In the genomic region with DNA sequence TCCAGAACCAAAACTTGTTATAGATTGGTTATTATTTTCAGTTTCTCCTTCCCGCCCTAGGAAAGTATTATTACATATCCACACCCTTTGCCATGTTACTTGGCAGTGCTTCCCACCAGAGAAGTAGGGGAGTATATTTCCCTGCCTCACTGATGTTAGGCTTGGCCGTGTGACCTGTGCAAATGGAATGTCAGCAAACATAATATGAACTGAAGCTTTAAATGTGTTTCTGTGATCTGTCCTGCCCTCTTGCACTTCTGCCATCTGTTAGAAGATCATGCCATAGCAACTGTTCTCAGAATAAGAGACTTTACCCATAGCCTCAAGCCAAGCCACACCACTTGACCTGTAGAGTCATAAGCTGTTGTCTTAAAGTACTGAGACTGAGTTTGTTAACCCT, we compare ENCODE assay signal across 13 cellular contexts. TPM values are rescaled to one million over a fixed set of nuclear protein-coding genes. Genes with fewer than 3 reads are reported as not detected.
DNase-seq lines count a peak whose midpoint lies in the region; FAIRE-seq and TF ChIP-seq lines count a peak whose summit lies in the region.
"Had no signal": no experiment of that assay in that cellular context is flagged by ENCODE, and none has a peak within 500 bp of the region (broad histone marks: within the 10 kb centered on the region; RNA-seq: fewer than 3 reads in every experiment).

No MANE protein-coding gene starts in this region.

- H3K9ac ChIP-seq in fibroblast of lung (ENCODE audit: insufficient read depth, low read length): no peak overlapping the region
- no peak overlapping the region for H3K9ac ChIP-seq in skeletal muscle satellite cell (ENCODE audit: low read depth, low read length)

- H3K27me3 ChIP-seq in fibroblast of lung (ENCODE audit: control insufficient read depth, insufficient read depth, low read length) (no peaks in the 10 kb centered on the region), skeletal muscle satellite cell (ENCODE audit: control insufficient read depth, insufficient read depth, low read length) (no peaks in the 10 kb centered on the region), sigmoid colon (no peaks in the 10 kb centered on the region)

- H3K4me3 ChIP-seq in fibroblast of lung (replicated peaks in 1 of 4; ENCODE audit: control extremely low read depth in 1 of 4, insufficient read depth in 1 of 4, low read depth in 3 of 4, low read length in 4 of 4) (no peak overlapping the region), skeletal muscle satellite cell (ENCODE audit: low read length) (peak overlapping the region; percentile 12), sigmoid colon (no peak overlapping the region)
- H3K4me3 ChIP-seq: lung, thoracic aorta had no signal

- DNase-seq in GM12891 (ENCODE audit: insufficient read length, low spot score) (no peak), RPMI7951 (ENCODE audit: low read depth) (peak; percentile 50), fibroblast of lung (ENCODE audit: low read depth in 2 of 2) (peak; percentile 61 to 79), GM19240 (ENCODE audit: insufficient read length, low spot score) (no peak), HuH-7.5 (ENCODE audit: low spot score) (no peak), sigmoid colon (no peak)
- DNase-seq: activated B cell treated with CpG ODN at 0.5 μM for 24 hours; activated naive CD8-positive, alpha-beta T cell treated with anti-CD3 and anti-CD28 coated beads, Interleukin-2, amount 10 ng/mL, durations not matched to agents 7 days and 5 days; NCI-H187 treated with DMSO at 0.1 percent for 48 hours had no signal

- TF ChIP-seq POLR2A in GM12891 (IDR thresholded peaks at IDR 0.05; ENCODE audit: low read depth, low read length) (no peak), sigmoid colon (IDR thresholded peaks at IDR 0.05) (no peak)

- H3K79me2 ChIP-seq in fibroblast of lung (ENCODE audit: control insufficient read depth, insufficient read depth, low read length): no peaks in the 10 kb centered on the region

- no peaks in the 10 kb centered on the region for H3K36me3 ChIP-seq in fibroblast of lung (ENCODE audit: control insufficient read depth, insufficient read depth, low read length)
- H3K36me3 ChIP-seq in skeletal muscle satellite cell (ENCODE audit: insufficient read depth, low read length): no peaks in the 10 kb centered on the region
- no peaks in the 10 kb centered on the region for H3K36me3 ChIP-seq in sigmoid colon
- H3K36me3 ChIP-seq: thoracic aorta had no signal

- no peak for TF ChIP-seq CTCF in fibroblast of lung (conservative IDR thresholded peaks at IDR 0.05 in 1 of 2, IDR thresholded peaks at IDR 0.05 in 1 of 2; ENCODE audit: low read depth in 1 of 2, low read length in 2 of 2)
- TF ChIP-seq CTCF in sigmoid colon (IDR thresholded peaks at IDR 0.05): no peak

- H4K20me1 ChIP-seq in fibroblast of lung (ENCODE audit: control insufficient read depth, extremely low read depth, insufficient read depth, low read length): no peaks in the 10 kb centered on the region

- H3K27ac ChIP-seq in fibroblast of lung (ENCODE audit: insufficient read depth, low read length): no peak overlapping the region
- no peak overlapping the region for H3K27ac ChIP-seq in sigmoid colon
- H3K27ac ChIP-seq: thoracic aorta had no signal

- peak; percentile 51 for FAIRE-seq in GM12891 (lab: Jason Lieb, UNC)
- FAIRE-seq: H1 had no signal

- intact Hi-C loops in sigmoid colon (cut with DNase I): no loop called here

- H3K4me2 ChIP-seq in fibroblast of lung (ENCODE audit: extremely low read depth, insufficient read depth, low read length) (no peak overlapping the region), skeletal muscle satellite cell (ENCODE audit: low read length) (peak overlapping the region; percentile 5)

- H3K4me1 ChIP-seq in fibroblast of lung (ENCODE audit: control insufficient read depth, extremely low read depth, insufficient read depth, low read length) (peaks cover 2% of the 10 kb centered on the region), skeletal muscle satellite cell (ENCODE audit: control insufficient read depth, insufficient read depth, low read length) (peaks cover 28% of the 10 kb centered on the region), sigmoid colon (no peaks in the 10 kb centered on the region)

- no peak overlapping the region for H2AFZ ChIP-seq in fibroblast of lung (ENCODE audit: low read length)

- 37 to 81% methylated on average over 2 of the region's 2 CpGs for WGBS in sigmoid colon, 2 donors

- no peak for TF ChIP-seq EP300 in sigmoid colon (IDR thresholded peaks at IDR 0.05)

- H3K9me3 ChIP-seq in fibroblast of lung (ENCODE audit: control insufficient read depth, insufficient read depth, low read depth, low read length): no peaks in the 10 kb centered on the region
- no peaks in the 10 kb centered on the region for H3K9me3 ChIP-seq in skeletal muscle satellite cell (replicated peaks; ENCODE audit: low read length)
- no peaks in the 10 kb centered on the region for H3K9me3 ChIP-seq in sigmoid colon
- H3K9me3 ChIP-seq: thoracic aorta had no signal

TF ChIP-seq in GM12891, 5 proteins besides CTCF, POLR2A, EP300 and RAD21:
- TF ChIP-seq POLR2AphosphoS5 (IDR thresholded peaks at IDR 0.05; ENCODE audit: low read depth, low read length) (no peak), PAX5 (IDR thresholded peaks at IDR 0.05; ENCODE audit: insufficient read depth, low read length, severe bottlenecking) (no peak), TAF1 (IDR thresholded peaks at IDR 0.05; ENCODE audit: low read depth, low read length) (no peak)

RNA-seq across cellular contexts. Expression of gene NEUROG2, which starts 36.7 kb away (rescaled TPM):
- 1.7 TPM for polyA plus RNA-seq in GM12891 (2012; ENCODE audit: low read depth, missing spikeins)
- total RNA-seq in RPMI7951 (2014; rRNA removed; shearing (Covaris generic)): 0.12 TPM in 1 of 2 replicates, not detected in the other
- total RNA-seq in fibroblast of lung (not detected in 2 replicates), sigmoid colon (not detected)
- polyA plus RNA-seq in fibroblast of lung (not detected in 2 replicates), sigmoid colon (not detected)
- not detected in 2 replicates for polyA plus RNA-seq in fibroblast of lung (2012)
- not detected in 2 replicates for polyA minus RNA-seq in fibroblast of lung (ENCODE audit: low replicate concordance)
- not detected in 2 replicates for total RNA-seq in skeletal muscle satellite cell (2012; rRNA removed)
- total RNA-seq: activated B cell treated with CpG ODN at 0.5 μM for 24 hours; activated naive CD8-positive, alpha-beta T cell treated with anti-CD3 and anti-CD28 coated beads, Interleukin-2, amount 10 ng/mL, durations not matched to agents 7 days and 5 days; H1; lung; thoracic aorta had no signal
- polyA plus RNA-seq: lung had no signal

Comparison
In these comparisons a context has a peak if more than half of its experiments do, and no peak if none do; other contexts are left out.
1. DNase-seq: peak in RPMI7951 (single experiment) and fibroblast of lung (2 of 2); none in GM12891 (single experiment), GM19240 (single experiment), HuH-7.5 (single experiment) and sigmoid colon (single experiment).